In genomic region chr15:77773903-77774302, GRCh38 we compare ENCODE assay signal across 20 cellular contexts.
DNase-seq lines count a peak whose midpoint lies in the region; TF ChIP-seq lines count a peak whose summit lies in the region.
"Had no signal": no experiment of that assay in that cellular context is flagged by ENCODE, and none has a peak within 500 bp of the region (broad histone marks: within the 10 kb centered on the region; RNA-seq: fewer than 3 reads in every experiment).

No MANE protein-coding gene starts in this region.

- no peaks in the 10 kb centered on the region for H3K79me2 ChIP-seq in H9 (ENCODE audit: insufficient read depth, low read length)

- H3K4me2 ChIP-seq in BLaER1: peak overlapping the region; percentile 34; the same call in 1 of the 2 replicates
- peak overlapping the region in 8 of 11 experiments; percentile 15 to 45 (median 26); a peak in 5 of 22 replicates for H3K4me2 ChIP-seq in BLaER1 treated with 17β-estradiol and CSF1 and Interleukin-3, amounts not matched to agents 10 nM and 100 nM
- H3K4me2 ChIP-seq in H9 (ENCODE audit: insufficient read depth, insufficient read length, low read length): no peak overlapping the region

- H2AFZ ChIP-seq in H9 (ENCODE audit: low read length): no peak overlapping the region

- intact Hi-C loops in CD4-positive, alpha-beta memory T cell (cut with micrococcal nuclease): no loop called here
- intact Hi-C loops in CD14-positive monocyte (cut with micrococcal nuclease): no loop called here

- H3K9me3 ChIP-seq in BLaER1: no peaks in the 10 kb centered on the region
- H3K9me3 ChIP-seq in BLaER1 treated with 17β-estradiol and CSF1 and Interleukin-3, amounts not matched to agents 10 nM and 100 nM (replicated peaks in 1 of 11): no peaks in the 10 kb centered on the region
- H3K9me3 ChIP-seq in H9 (ENCODE audit: control insufficient read depth, low read depth, low read length): no peaks in the 10 kb centered on the region
- H3K9me3 ChIP-seq in CD4-positive, alpha-beta memory T cell (ENCODE audit: control insufficient read depth in 1 of 2, low read length in 2 of 2): no peaks in the 10 kb centered on the region
- H3K9me3 ChIP-seq: SJCRH30 had no signal

- no peak overlapping the region for H3K4me3 ChIP-seq in BLaER1
- H3K4me3 ChIP-seq in BLaER1 treated with 17β-estradiol and CSF1 and Interleukin-3, amounts not matched to agents 10 nM and 100 nM: no peak overlapping the region
- no peak overlapping the region for H3K4me3 ChIP-seq in CD4-positive, alpha-beta memory T cell (ENCODE audit: low read length in 2 of 2)
- H3K4me3 ChIP-seq: SJCRH30 had no signal

- H3K27ac ChIP-seq in BLaER1: no peak overlapping the region
- H3K27ac ChIP-seq in BLaER1 treated with 17β-estradiol and CSF1 and Interleukin-3, amounts not matched to agents 10 nM and 100 nM: no peak overlapping the region
- no peak overlapping the region for H3K27ac ChIP-seq in H9 (ENCODE audit: insufficient read length, low read depth, low read length)
- no peak overlapping the region for H3K27ac ChIP-seq in CD4-positive, alpha-beta memory T cell (ENCODE audit: low read depth, low read length)
- H3K27ac ChIP-seq: SJCRH30 had no signal

- CTCF ChIA-PET in CD4-positive, alpha-beta memory T cell (lab: Charles Lee; ENCODE audit: partially characterized antibody): no interaction called here

- H3K4ac ChIP-seq in H9 (ENCODE audit: low read depth, low read length): no peak overlapping the region

- no peak overlapping the region for H3K23ac ChIP-seq in H9 (ENCODE audit: insufficient read length, low read depth, low read length)

- no peak overlapping the region for H2BK20ac ChIP-seq in H9 (ENCODE audit: low read depth, low read length, poor library complexity, severe bottlenecking)

- no peak overlapping the region for H4K5ac ChIP-seq in H9 (ENCODE audit: insufficient read length, low read depth, low read length)

- peaks cover 0 to 13% of the 10 kb centered on the region in 2 experiments; a peak in 2 of 4 replicates for H3K4me1 Mint-ChIP-seq in H9
- peaks cover 27% of the 10 kb centered on the region for H3K4me1 Mint-ChIP-seq in nephron progenitor cell
- no peaks in the 10 kb centered on the region for H3K4me1 Mint-ChIP-seq in CD4-positive, alpha-beta memory T cell
- H3K4me1 Mint-ChIP-seq in CD14-positive monocyte: peaks cover 4% of the 10 kb centered on the region
- H3K4me1 Mint-ChIP-seq: B cell; CD4-positive, CD25-positive, alpha-beta regulatory T cell had no signal

- H4K91ac ChIP-seq in H9 (ENCODE audit: insufficient read length, low read depth, low read length): no peak overlapping the region

- H3K4me3 Mint-ChIP-seq in H9 (no peak overlapping the region), nephron progenitor cell (no peak overlapping the region), CD14-positive monocyte (no peak overlapping the region)
- peak overlapping the region in 1 of 8 donors; percentile 0 for H3K4me3 Mint-ChIP-seq in CD4-positive, alpha-beta memory T cell
- H3K4me3 Mint-ChIP-seq: B cell; CD4-positive, CD25-positive, alpha-beta regulatory T cell; T-helper 2 cell treated with Interferon-gamma antibody and Interleukin-4, amounts not matched to agents 5 μg/mL and 100 μg/mL, for 36 hours had no signal

- H3K27me3 ChIP-seq in BLaER1: no peaks in the 10 kb centered on the region
- H3K27me3 ChIP-seq in BLaER1 treated with 17β-estradiol and CSF1 and Interleukin-3, amounts not matched to agents 10 nM and 100 nM: no peaks in the 10 kb centered on the region
- no peaks in the 10 kb centered on the region for H3K27me3 ChIP-seq in H9 (ENCODE audit: insufficient read depth, low read length)
- H3K27me3 ChIP-seq in CD4-positive, alpha-beta memory T cell (ENCODE audit: insufficient read depth, low read length): no peaks in the 10 kb centered on the region

- H3K23me2 ChIP-seq in H9 (ENCODE audit: insufficient read length, low read depth, low read length, poor library complexity, severe bottlenecking): no peaks in the 10 kb centered on the region

- POLR2A ChIA-PET in CD4-positive, alpha-beta memory T cell (lab: Charles Lee; ENCODE audit: partially characterized antibody): no interaction called here

- H4K8ac ChIP-seq in H9 (replicated peaks; ENCODE audit: insufficient read length, low read depth, low read length): no peak overlapping the region

- H2BK12ac ChIP-seq in H9 (ENCODE audit: insufficient read length, low read depth, low read length): no peak overlapping the region

- H3K56ac ChIP-seq in H9 (ENCODE audit: insufficient read length, low read depth, low read length): no peak overlapping the region

- H2AK5ac ChIP-seq in H9 (ENCODE audit: insufficient read length, low read length): no peak overlapping the region

- no peak overlapping the region for H2BK15ac ChIP-seq in H9 (ENCODE audit: low read depth, low read length)

- no peak for TF ChIP-seq CTCF in H9 (conservative IDR thresholded peaks at IDR 0.05)
- TF ChIP-seq CTCF in nephron progenitor cell (IDR thresholded peaks at IDR 0.05): no peak
- TF ChIP-seq CTCF in CD14-positive monocyte (IDR thresholded peaks at IDR 0.05): no peak

- H3K36me3 Mint-ChIP-seq in H9 (ENCODE audit: insufficient read depth in 1 of 3, low read depth in 3 of 3) (peaks cover 0 to 9% (median under 1%) of the 10 kb centered on the region in 3 experiments; a peak in 4 of 7 replicates), nephron progenitor cell (ENCODE audit: low read depth) (peaks cover 5% of the 10 kb centered on the region), CD14-positive monocyte (no peaks in the 10 kb centered on the region)
- H3K36me3 Mint-ChIP-seq in CD4-positive, alpha-beta memory T cell: no peaks in the 10 kb centered on the region
- H3K36me3 Mint-ChIP-seq: CD4-positive, CD25-positive, alpha-beta regulatory T cell had no signal

- H3K27me3 Mint-ChIP-seq in H9 (ENCODE audit: low read depth) (peaks cover 6% of the 10 kb centered on the region), nephron progenitor cell (ENCODE audit: low read depth, poor library complexity) (peaks cover 10% of the 10 kb centered on the region), CD14-positive monocyte (ENCODE audit: low read depth in 3 of 3) (peaks cover 3 to 6% (median 5%) of the 10 kb centered on the region in 3 donors)
- peaks cover 0 to 1% of the 10 kb centered on the region in 2 donors for H3K27me3 Mint-ChIP-seq in CD4-positive, alpha-beta memory T cell
- H3K27me3 Mint-ChIP-seq: CD4-positive, CD25-positive, alpha-beta regulatory T cell had no signal

- no peaks in the 10 kb centered on the region for H3K79me1 ChIP-seq in H9 (ENCODE audit: insufficient read depth, low read depth, low read length, poor library complexity, severe bottlenecking)

- H3T11ph ChIP-seq in H9 (ENCODE audit: low read length): no peak overlapping the region

- no CpG with 5 or more reads among the region's 5 CpGs for WGBS in H9 (ENCODE audit: extremely low coverage, insufficient read length, low lambda C conversion rate)

- no peak overlapping the region for H3K18ac ChIP-seq in H9 (ENCODE audit: insufficient read length, low read depth, low read length)

- H2BK120ac ChIP-seq in H9 (ENCODE audit: low read depth, low read length, poor library complexity, severe bottlenecking): no peak overlapping the region

- peaks cover 9 to 10% of the 10 kb centered on the region in 2 experiments; a peak in 4 of 5 replicates for H3K9me3 Mint-ChIP-seq in H9
- peaks cover 9% of the 10 kb centered on the region for H3K9me3 Mint-ChIP-seq in nephron progenitor cell
- H3K9me3 Mint-ChIP-seq in CD4-positive, alpha-beta memory T cell: peaks cover 0 to 2% (median 0%) of the 10 kb centered on the region in 8 donors
- H3K9me3 Mint-ChIP-seq in CD14-positive monocyte: peaks cover 0 to 3% (median under 1%) of the 10 kb centered on the region in 7 donors
- H3K9me3 Mint-ChIP-seq: T-helper 2 cell treated with Interferon-gamma antibody and Interleukin-4, amounts not matched to agents 5 μg/mL and 100 μg/mL, for 36 hours had no signal

- H3K9ac ChIP-seq in BLaER1 (no peak overlapping the region), H9 (ENCODE audit: extremely low read depth, insufficient read length, low read length) (no peak overlapping the region)
- no peak overlapping the region; a peak in 1 of 22 replicates for H3K9ac ChIP-seq in BLaER1 treated with 17β-estradiol and CSF1 and Interleukin-3, amounts not matched to agents 10 nM and 100 nM

- H3K14ac ChIP-seq in H9 (ENCODE audit: insufficient read depth, low read length): no peak overlapping the region

- H3K27ac Mint-ChIP-seq in H9 (peak overlapping the region in 2 of 3 experiments; percentile 49 to 88; a peak in 2 of 7 replicates), nephron progenitor cell (peak overlapping the region; percentile 34), CD14-positive monocyte (no peak overlapping the region)
- no peak overlapping the region for H3K27ac Mint-ChIP-seq in CD4-positive, alpha-beta memory T cell
- H3K27ac Mint-ChIP-seq: B cell; CD4-positive, CD25-positive, alpha-beta regulatory T cell; T-helper 2 cell treated with Interferon-gamma antibody and Interleukin-4, amounts not matched to agents 5 μg/mL and 100 μg/mL, for 36 hours had no signal

- H2BK5ac ChIP-seq in H9 (ENCODE audit: insufficient read length, low read length): no peak overlapping the region

- H4K20me1 ChIP-seq in BLaER1 (no peaks in the 10 kb centered on the region), H9 (ENCODE audit: control insufficient read depth, insufficient read depth, insufficient read length) (no peaks in the 10 kb centered on the region)
- peaks cover 0 to 6% (median 0%) of the 10 kb centered on the region in 11 experiments; a peak in 2 of 22 replicates for H4K20me1 ChIP-seq in BLaER1 treated with 17β-estradiol and CSF1 and Interleukin-3, amounts not matched to agents 10 nM and 100 nM

- DNase-seq in H9 (no peak), nephron progenitor cell (no peak), CD14-positive monocyte (ENCODE audit: low spot score) (no peak), AML-193 (lab: John Stamatoyannopoulos, UW) (no peak)
- no peak for DNase-seq in CD4-positive, alpha-beta memory T cell
- DNase-seq: CD4-positive, CD25-positive, alpha-beta regulatory T cell; DMS53; KBM-7; MV-4-11; NCI-H1105; NCI-H2029; NCI-H2171; NCI-H226; NCI-H510A; SJCRH30; T-helper 1 cell had no signal

- H3K4me1 ChIP-seq in BLaER1 (peaks cover 21% of the 10 kb centered on the region), H9 (ENCODE audit: insufficient read depth, low read length) (no peaks in the 10 kb centered on the region)
- peaks cover 13 to 33% (median 26%) of the 10 kb centered on the region in 10 experiments; a peak in 19 of 20 replicates for H3K4me1 ChIP-seq in BLaER1 treated with 17β-estradiol and CSF1 and Interleukin-3, amounts not matched to agents 10 nM and 100 nM
- no peaks in the 10 kb centered on the region for H3K4me1 ChIP-seq in CD4-positive, alpha-beta memory T cell (ENCODE audit: insufficient read depth, low read length)
- H3K4me1 ChIP-seq: SJCRH30 had no signal

- no peaks in the 10 kb centered on the region for H3K36me3 ChIP-seq in BLaER1
- H3K36me3 ChIP-seq in BLaER1 treated with 17β-estradiol and CSF1 and Interleukin-3, amounts not matched to agents 10 nM and 100 nM: no peaks in the 10 kb centered on the region
- no peaks in the 10 kb centered on the region for H3K36me3 ChIP-seq in CD4-positive, alpha-beta memory T cell (ENCODE audit: insufficient read depth, low read length)
- H3K36me3 ChIP-seq: SJCRH30 had no signal

Comparison
In these comparisons a context has a peak if more than half of its experiments do, and no peak if none do; other contexts are left out.
1. H3K27ac Mint-ChIP-seq: peak in H9 (2 of 3) and nephron progenitor cell (single experiment); none in CD4-positive, alpha-beta memory T cell (0 of 7) and CD14-positive monocyte (0 of 7).